ENCODE assay signal across 7 cellular contexts in genomic region chr2:192628017-192628416, GRCh38.
"Had no signal": no experiment of that assay in that cellular context is flagged by ENCODE, and none has a peak within 500 bp of the region (broad histone marks: within the 10 kb centered on the region; RNA-seq: fewer than 3 reads in every experiment).

No MANE protein-coding gene starts in this region.

- FAIRE-seq: GM12878, GM12891, GM12892, GM18507, GM19239 had no signal

- ATAC-seq: GM12878 had no signal

- DNase-seq: GDM1, GF-D8 had no signal

- H3K4me3 ChIP-seq: GM12878 had no signal
